ENCODE assay signal across 16 cellular contexts in the genomic region with DNA sequence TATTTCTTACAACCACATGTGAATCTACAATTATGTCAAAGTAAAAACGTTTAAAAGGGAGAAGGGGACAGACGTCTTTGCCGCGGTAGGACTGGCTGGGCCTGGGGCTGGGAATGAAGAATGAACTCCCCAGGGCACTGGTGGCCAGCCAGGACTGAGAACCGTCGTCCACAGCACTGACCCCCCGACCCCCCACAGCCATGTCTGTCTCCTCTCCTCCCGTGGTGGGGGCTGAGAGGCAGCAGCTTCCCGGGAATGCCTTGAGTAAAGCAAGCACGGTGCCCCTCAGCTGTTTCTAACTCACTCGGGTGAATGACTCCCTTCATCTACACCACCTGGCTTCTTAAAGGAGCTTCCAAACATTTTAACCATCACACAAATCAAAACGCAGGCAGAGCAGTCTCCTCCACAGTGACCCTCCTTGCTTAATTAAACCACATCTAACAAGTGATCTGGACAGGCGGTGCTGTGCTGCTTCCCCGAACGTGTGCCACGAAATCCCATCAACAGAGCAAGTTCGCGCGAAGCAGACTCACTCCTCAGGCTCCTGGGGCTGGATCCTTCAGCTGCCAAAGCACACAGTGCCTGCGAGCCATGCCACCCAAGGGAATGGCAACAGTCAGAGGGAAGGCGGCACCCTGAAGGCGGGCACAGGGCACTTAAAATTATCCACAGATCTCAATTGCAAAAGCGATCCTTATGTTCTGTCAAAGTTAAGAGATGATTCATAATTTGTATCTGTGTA.
A peak's percentile ranks its signal among the peaks of the same experiment; 100 is the strongest.
DNase-seq lines count a peak whose midpoint lies in the region; ATAC-seq and TF ChIP-seq lines count a peak whose summit lies in the region.
"Had no signal": no experiment of that assay in that cellular context is flagged by ENCODE, and none has a peak within 500 bp of the region (broad histone marks: within the 10 kb centered on the region; RNA-seq: fewer than 3 reads in every experiment).

No MANE protein-coding gene starts in this region.

- TF ChIP-seq POLR2A in thyroid gland (IDR thresholded peaks at IDR 0.05): no peak

- peaks cover 19% of the 10 kb centered on the region for H3K9me3 Mint-ChIP-seq in activated CD4-positive, alpha-beta memory T cell treated with anti-CD3 and anti-CD28 coated beads, Interleukin-2, amount 10 ng/mL, durations not matched to agents 7 days and 5 days

- peaks cover 9% of the 10 kb centered on the region for H3K36me3 Mint-ChIP-seq in activated CD4-positive, alpha-beta memory T cell treated with anti-CD3 and anti-CD28 coated beads, Interleukin-2, amount 10 ng/mL, durations not matched to agents 7 days and 5 days (ENCODE audit: low read depth)

- no peaks in the 10 kb centered on the region for H3K9me3 ChIP-seq in osteoblast (ENCODE audit: low read depth, low read length)
- no peaks in the 10 kb centered on the region for H3K9me3 ChIP-seq in thyroid gland
- H3K9me3 ChIP-seq in PC-3 (ENCODE audit: low read length): no peaks in the 10 kb centered on the region

- H2AFZ ChIP-seq in osteoblast (ENCODE audit: low read length): no peak overlapping the region
- H2AFZ ChIP-seq in PC-3 (ENCODE audit: low read length): no peak overlapping the region

- no peaks in the 10 kb centered on the region for H3K9me2 ChIP-seq in PC-3 (replicated peaks; ENCODE audit: low read length)

- intact Hi-C loops in thyroid gland (cut with DNase I): no loop called here
- intact Hi-C loops in left cardiac atrium (cut with DNase I): no loop called here
- intact Hi-C loops in PC-3 (cut with micrococcal nuclease): no loop called here

- H3K4me1 ChIP-seq in osteoblast (ENCODE audit: insufficient read depth, low read length): no peaks in the 10 kb centered on the region
- peaks cover 5 to 10% of the 10 kb centered on the region in 2 donors for H3K4me1 ChIP-seq in thyroid gland
- no peaks in the 10 kb centered on the region for H3K4me1 ChIP-seq in PC-3 (ENCODE audit: insufficient read depth, low read length)
- H3K4me1 ChIP-seq: A549 had no signal

- H3K27me3 ChIP-seq in osteoblast (ENCODE audit: insufficient read depth, low read length) (no peaks in the 10 kb centered on the region), thyroid gland (no peaks in the 10 kb centered on the region), PC-3 (ENCODE audit: low read length) (no peaks in the 10 kb centered on the region)

- POLR2A ChIA-PET in activated CD4-positive, alpha-beta memory T cell treated with anti-CD3 and anti-CD28 coated beads, Interleukin-2, amount 10 ng/mL, durations not matched to agents 7 days and 5 days (lab: Charles Lee): no interaction called here
- POLR2A ChIA-PET in PC-3 (lab: Charles Lee; ENCODE audit: unreplicated experiment): no interaction called here

- no peaks in the 10 kb centered on the region for H3K27me3 Mint-ChIP-seq in activated CD4-positive, alpha-beta memory T cell treated with anti-CD3 and anti-CD28 coated beads, Interleukin-2, amount 10 ng/mL, durations not matched to agents 7 days and 5 days

- H3K4me3 Mint-ChIP-seq in activated CD4-positive, alpha-beta memory T cell treated with anti-CD3 and anti-CD28 coated beads, Interleukin-2, amount 10 ng/mL, durations not matched to agents 7 days and 5 days: no peak overlapping the region
- H3K4me3 Mint-ChIP-seq: CD14-positive monocyte; CD8-positive, alpha-beta T cell had no signal

- 70 to 76% methylated on average over 18 to 23 of the region's 23 CpGs for WGBS in thyroid gland, 2 donors

- no peaks in the 10 kb centered on the region for H3K79me2 ChIP-seq in osteoblast (ENCODE audit: insufficient read depth, low read length)
- no peaks in the 10 kb centered on the region for H3K79me2 ChIP-seq in PC-3 (ENCODE audit: low read length)

- H3K9ac ChIP-seq in PC-3 (ENCODE audit: low read length): no peak overlapping the region

- H3K27ac ChIP-seq in osteoblast (ENCODE audit: low read depth, low read length): no peak overlapping the region
- H3K27ac ChIP-seq in thyroid gland: peak overlapping the region in 2 of 3 donors; percentile 72 to 80
- no peak overlapping the region for H3K27ac ChIP-seq in PC-3 (ENCODE audit: low read length)
- H3K27ac ChIP-seq: A549 had no signal

- CTCF ChIA-PET in activated CD4-positive, alpha-beta memory T cell treated with anti-CD3 and anti-CD28 coated beads, Interleukin-2, amount 10 ng/mL, durations not matched to agents 7 days and 5 days (lab: Charles Lee): no interaction called here
- CTCF ChIA-PET in PC-3 (lab: Charles Lee): no interaction called here

- H3K36me3 ChIP-seq in osteoblast (ENCODE audit: insufficient read depth, low read length) (no peaks in the 10 kb centered on the region), thyroid gland (no peaks in the 10 kb centered on the region), PC-3 (ENCODE audit: low read depth, low read length) (no peaks in the 10 kb centered on the region)
- H3K36me3 ChIP-seq: HAP-1 had no signal

- no peak overlapping the region for H3K4me3 ChIP-seq in osteoblast (ENCODE audit: insufficient read depth, low read length)
- no peak overlapping the region for H3K4me3 ChIP-seq in thyroid gland (replicated peaks in 1 of 3)
- H3K4me3 ChIP-seq in PC-3 (ENCODE audit: low read length): no peak overlapping the region
- H3K4me3 ChIP-seq: A549, HAP-1 had no signal

- DNase-seq in T1000 (lab: John Stamatoyannopoulos, UW): peak; percentile 3
- DNase-seq in left kidney (ENCODE audit: low read depth, low spot score): peak; percentile 75
- DNase-seq in osteoblast (ENCODE audit: insufficient read length, low spot score, missing footprints): peak; percentile 23
- no peak for DNase-seq in thyroid gland
- DNase-seq in activated CD4-positive, alpha-beta memory T cell treated with anti-CD3 and anti-CD28 coated beads, Interleukin-2, amount 10 ng/mL, durations not matched to agents 7 days and 5 days: no peak
- no peak for DNase-seq in left cardiac atrium
- DNase-seq in PC-3: no peak
- DNase-seq: CD8-positive, alpha-beta T cell; COR-L47; DMS153; DMS79 treated with DMSO at 0.1 percent for 48 hours; EL; GOT3 had no signal

- TF ChIP-seq CTCF in osteoblast (IDR thresholded peaks at IDR 0.05; ENCODE audit: extremely low read depth, low read depth, low read length) (no peak), thyroid gland (IDR thresholded peaks at IDR 0.05) (no peak), PC-3 (conservative IDR thresholded peaks at IDR 0.05; ENCODE audit: low read depth, low read length) (no peak)

- H3F3A ChIP-seq in PC-3 (ENCODE audit: low read length, unreplicated experiment): no peaks in the 10 kb centered on the region

- H3K4me2 ChIP-seq in osteoblast (ENCODE audit: insufficient read depth, low read length): no peak overlapping the region
- H3K4me2 ChIP-seq in PC-3 (ENCODE audit: low read length): no peak overlapping the region
- H3K4me2 ChIP-seq: A549 had no signal

- ATAC-seq in left cardiac atrium (no peak), PC-3 (no peak)
- ATAC-seq: A549; CD8-positive, alpha-beta T cell had no signal

- H4K20me1 ChIP-seq in osteoblast (ENCODE audit: insufficient read depth, low read length): peaks cover 2% of the 10 kb centered on the region
- H4K20me1 ChIP-seq in PC-3 (ENCODE audit: low read length): no peaks in the 10 kb centered on the region

- no peak overlapping the region for H3K27ac Mint-ChIP-seq in activated CD4-positive, alpha-beta memory T cell treated with anti-CD3 and anti-CD28 coated beads, Interleukin-2, amount 10 ng/mL, durations not matched to agents 7 days and 5 days
- H3K27ac Mint-ChIP-seq: CD14-positive monocyte; CD8-positive, alpha-beta T cell had no signal

- no TSS peak for BruUV-seq in PC-3 (replicated peaks; lab: Mats Ljungman, UMichigan)

- H3K4me1 Mint-ChIP-seq in activated CD4-positive, alpha-beta memory T cell treated with anti-CD3 and anti-CD28 coated beads, Interleukin-2, amount 10 ng/mL, durations not matched to agents 7 days and 5 days: no peaks in the 10 kb centered on the region
- H3K4me1 Mint-ChIP-seq: CD14-positive monocyte had no signal

Comparison
In these comparisons a context has a peak if more than half of its experiments do, and no peak if none do; other contexts are left out.
1. DNase-seq: peak in T1000 (single experiment), left kidney (single experiment) and osteoblast (single experiment); none in thyroid gland (0 of 2), activated CD4-positive, alpha-beta memory T cell treated with anti-CD3 and anti-CD28 coated beads, Interleukin-2, amount 10 ng/mL, durations not matched to agents 7 days and 5 days (single experiment), left cardiac atrium (single experiment) and PC-3 (single experiment).
2. H3K27ac ChIP-seq: peak in thyroid gland (2 of 3); none in osteoblast (single experiment) and PC-3 (single experiment).